19 cellular contexts compared by ENCODE assay signal in the genomic region with DNA sequence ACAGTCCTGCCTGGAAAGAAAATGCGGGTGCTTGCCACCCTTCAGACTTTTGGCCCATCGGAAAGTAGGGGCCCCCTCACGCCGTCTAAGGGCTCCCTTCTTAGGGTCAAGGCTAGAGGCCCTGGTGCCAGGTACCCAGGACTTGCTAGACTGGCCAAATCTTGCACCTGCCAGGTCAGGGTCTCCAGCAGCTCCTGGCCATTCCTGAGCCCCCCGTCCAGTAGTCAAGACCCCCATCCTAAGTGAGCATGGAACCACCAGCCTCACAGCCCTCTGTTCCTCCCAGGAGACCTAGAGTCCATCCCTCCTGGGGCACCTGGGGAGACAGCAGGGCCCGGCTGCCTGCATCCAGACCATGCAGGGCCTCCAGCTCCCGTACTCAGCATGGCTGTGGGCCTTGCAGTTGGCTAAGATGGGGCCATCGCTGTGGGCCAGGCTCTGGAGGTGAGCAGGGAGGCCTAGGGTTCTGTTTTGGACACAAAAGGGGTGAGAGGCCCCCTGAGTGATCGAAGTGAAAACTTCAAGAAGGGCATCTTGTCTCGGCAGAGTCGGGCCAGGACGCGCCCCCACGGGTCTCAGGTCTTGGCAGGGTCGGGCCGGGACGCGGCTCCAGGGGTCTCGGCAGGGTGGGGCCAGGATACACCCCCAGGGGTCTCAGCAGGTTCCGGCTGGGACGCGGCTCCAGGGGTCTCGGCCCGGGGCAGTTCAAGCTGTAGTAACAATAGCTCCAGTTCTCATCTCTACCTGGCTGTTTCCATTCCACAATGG. TPM values are rescaled to one million over a fixed set of nuclear protein-coding genes. Genes with fewer than 3 reads are reported as not detected.
DNase-seq lines count a peak whose midpoint lies in the region; ATAC-seq and TF ChIP-seq lines count a peak whose summit lies in the region.
"Had no signal": no experiment of that assay in that cellular context is flagged by ENCODE, and none has a peak within 500 bp of the region (broad histone marks: within the 10 kb centered on the region; RNA-seq: fewer than 3 reads in every experiment).

No MANE protein-coding gene starts in this region.

- H4K8ac ChIP-seq in neuronal stem cell (ENCODE audit: low read depth, low read length), result peak overlapping the region; percentile 48

- peaks cover 28% of the 10 kb centered on the region for H3K27me3 Mint-ChIP-seq in endodermal cell (ENCODE audit: insufficient read depth)
- H3K27me3 Mint-ChIP-seq in activated T-helper 17 cell treated with anti-CD3 and anti-CD28 coated beads, Interleukin-2, amount 50 U/mL, for 72 hours, result no peaks in the 10 kb centered on the region

- H3K4me3 ChIP-seq in BLaER1 (no peak overlapping the region), NT2/D1 (ENCODE audit: insufficient read length, low read depth) (no peak overlapping the region), endodermal cell (ENCODE audit: low read length) (no peak overlapping the region), neuronal stem cell (ENCODE audit: low read length in 2 of 2) (peak overlapping the region in 1 of 2 donors; percentile 9)
- H3K4me3 ChIP-seq: Peyer's patch had no signal

- no peak overlapping the region for H3K18ac ChIP-seq in neuronal stem cell (ENCODE audit: low read length)

- H3K4ac ChIP-seq in neuronal stem cell (ENCODE audit: low read length), result peak overlapping the region; percentile 84

- H3K4me1 Mint-ChIP-seq in endodermal cell, result peaks cover under 1% of the 10 kb centered on the region
- no peaks in the 10 kb centered on the region for H3K4me1 Mint-ChIP-seq in activated T-helper 17 cell treated with anti-CD3 and anti-CD28 coated beads, Interleukin-2, amount 50 U/mL, for 72 hours

- H2BK5ac ChIP-seq in neuronal stem cell (ENCODE audit: low read length), result no peak overlapping the region

- peak overlapping the region; percentile 70 for H2AK5ac ChIP-seq in neuronal stem cell (ENCODE audit: low read depth, low read length)

- H3K9me3 ChIP-seq in BLaER1 (no peaks in the 10 kb centered on the region), NT2/D1 (ENCODE audit: insufficient read depth, low read length) (no peaks in the 10 kb centered on the region), endodermal cell (ENCODE audit: control insufficient read depth, low read length) (no peaks in the 10 kb centered on the region), neuronal stem cell (replicated peaks in 1 of 2; ENCODE audit: control insufficient read depth in 2 of 2, insufficient read depth in 1 of 2, low read depth in 1 of 2, low read length in 2 of 2) (no peaks in the 10 kb centered on the region)
- H3K9me3 ChIP-seq: Peyer's patch had no signal

- H2AFZ ChIP-seq in neuronal stem cell (ENCODE audit: low read length), result peak overlapping the region; percentile 82

- TF ChIP-seq CTCF in endodermal cell (conservative IDR thresholded peaks at IDR 0.05), result no peak

- H3K36me3 ChIP-seq in BLaER1, result no peaks in the 10 kb centered on the region
- H3K36me3 ChIP-seq in NT2/D1 (ENCODE audit: insufficient read depth, insufficient read length, low read length), result no peaks in the 10 kb centered on the region
- no peaks in the 10 kb centered on the region for H3K36me3 ChIP-seq in endodermal cell (ENCODE audit: control insufficient read depth, insufficient read depth, low read length)
- no peaks in the 10 kb centered on the region for H3K36me3 ChIP-seq in neuronal stem cell (replicated peaks in 1 of 2; ENCODE audit: control insufficient read depth in 2 of 2, insufficient read depth in 2 of 2, low read length in 2 of 2)
- H3K36me3 ChIP-seq: Peyer's patch had no signal

- DNase-seq in NT2/D1 (ENCODE audit: low read depth, low spot score) (no peak), endodermal cell (peak; percentile 48), neuronal stem cell (ENCODE audit: low spot score) (no peak)
- DNase-seq in stimulated activated naive CD8-positive, alpha-beta T cell treated with anti-CD3 and anti-CD28 coated beads, Interleukin-15, Interleukin-2, amounts not matched to agents 100 U/mL and 50 U/mL, for 24 hours, result no peak
- DNase-seq: GDM1, HCEC 1CT, NCI-H1105, NCI-H2029, NCI-H226, NCI-H774, Peyer's patch had no signal

- H3K23ac ChIP-seq in neuronal stem cell (ENCODE audit: low read depth, low read length, poor library complexity), result peak overlapping the region; percentile 85

- H3K27ac ChIP-seq in BLaER1 (no peak overlapping the region), endodermal cell (ENCODE audit: low read depth, low read length) (no peak overlapping the region), neuronal stem cell (replicated peaks; ENCODE audit: low read length) (no peak overlapping the region)
- H3K27ac ChIP-seq: HL-60, KMS-11, Peyer's patch had no signal

- H3K27me3 ChIP-seq in BLaER1, result peaks cover 17% of the 10 kb centered on the region
- peaks cover 7% of the 10 kb centered on the region for H3K27me3 ChIP-seq in NT2/D1 (ENCODE audit: insufficient read depth, insufficient read length)
- H3K27me3 ChIP-seq in endodermal cell (ENCODE audit: control insufficient read depth, insufficient read depth, low read length, poor library complexity, severe bottlenecking), result peaks cover 35% of the 10 kb centered on the region
- peaks cover 5 to 27% (median 7%) of the 10 kb centered on the region in 3 experiments for H3K27me3 ChIP-seq in neuronal stem cell (ENCODE audit: control insufficient read depth in 3 of 3, insufficient read depth in 3 of 3, low read depth in 1 of 3, low read length in 3 of 3)

- no peaks in the 10 kb centered on the region for H3K9me3 Mint-ChIP-seq in endodermal cell
- H3K9me3 Mint-ChIP-seq in activated T-helper 17 cell treated with anti-CD3 and anti-CD28 coated beads, Interleukin-2, amount 50 U/mL, for 72 hours, result no peaks in the 10 kb centered on the region

- H3K79me1 ChIP-seq in neuronal stem cell (ENCODE audit: low read depth, low read length), result no peaks in the 10 kb centered on the region

- H4K91ac ChIP-seq in neuronal stem cell (ENCODE audit: low read depth, low read length, poor library complexity), result no peak overlapping the region

- H3K4me1 ChIP-seq in BLaER1 (peaks cover 34% of the 10 kb centered on the region), NT2/D1 (ENCODE audit: insufficient read depth, insufficient read length) (peaks cover 22% of the 10 kb centered on the region), endodermal cell (ENCODE audit: control insufficient read depth, insufficient read depth, low read length) (peaks cover 3% of the 10 kb centered on the region), neuronal stem cell (ENCODE audit: control insufficient read depth in 2 of 2, insufficient read depth in 1 of 2, low read depth in 1 of 2, low read length in 2 of 2) (peaks cover 8 to 14% of the 10 kb centered on the region in 2 donors)

- 91 to 94% methylated on average over 19 to 24 of the region's 24 CpGs for WGBS in endodermal cell (ENCODE audit: insufficient coverage in 1 of 2, insufficient read length in 1 of 2), 2 experiments
- no CpG with 5 or more reads among the region's 24 CpGs for WGBS in neuronal stem cell (ENCODE audit: extremely low coverage in 2 of 2, insufficient read length in 2 of 2, insufficient replicate concordance in 1 of 2), 2 donors

- H2BK120ac ChIP-seq in neuronal stem cell (ENCODE audit: low read depth, low read length), result peak overlapping the region; percentile 87

- H3K36me3 Mint-ChIP-seq in endodermal cell (ENCODE audit: low read depth), result no peaks in the 10 kb centered on the region
- H3K36me3 Mint-ChIP-seq in activated T-helper 17 cell treated with anti-CD3 and anti-CD28 coated beads, Interleukin-2, amount 50 U/mL, for 72 hours (ENCODE audit: low read depth), result no peaks in the 10 kb centered on the region
- H3K36me3 Mint-ChIP-seq: CD14-positive monocyte had no signal

- peaks cover 15% of the 10 kb centered on the region for H4K20me1 ChIP-seq in BLaER1

- no peak overlapping the region for H3K4me3 Mint-ChIP-seq in endodermal cell
- H3K4me3 Mint-ChIP-seq in activated T-helper 17 cell treated with anti-CD3 and anti-CD28 coated beads, Interleukin-2, amount 50 U/mL, for 72 hours, result no peak overlapping the region

- no peak overlapping the region for H3K14ac ChIP-seq in neuronal stem cell (ENCODE audit: low read length)

- H3K27ac Mint-ChIP-seq in endodermal cell, result no peak overlapping the region
- no peak overlapping the region for H3K27ac Mint-ChIP-seq in activated T-helper 17 cell treated with anti-CD3 and anti-CD28 coated beads, Interleukin-2, amount 50 U/mL, for 72 hours

- H2BK12ac ChIP-seq in neuronal stem cell (ENCODE audit: low read length), result no peak overlapping the region

- peak overlapping the region; percentile 26 for H2BK15ac ChIP-seq in neuronal stem cell (ENCODE audit: low read length)

- ATAC-seq in stimulated activated naive CD8-positive, alpha-beta T cell treated with anti-CD3 and anti-CD28 coated beads, Interleukin-15, Interleukin-2, amounts not matched to agents 100 U/mL and 50 U/mL, for 24 hours, result no peak
- ATAC-seq in activated T-helper 17 cell treated with anti-CD3 and anti-CD28 coated beads, Interleukin-2, amount 50 U/mL, for 72 hours (replicated peaks), result no peak
- ATAC-seq in GM21526 (IDR thresholded peaks at IDR 0.05; ENCODE audit: low FRiP score, unreplicated experiment) (no peak), GM21447 (IDR thresholded peaks at IDR 0.05; ENCODE audit: unreplicated experiment) (no peak)

- H3K4me2 ChIP-seq in BLaER1 (no peak overlapping the region), neuronal stem cell (ENCODE audit: insufficient read depth, low read length, poor library complexity, severe bottlenecking) (no peak overlapping the region)
- H3K4me2 ChIP-seq: KMS-11 had no signal

- H3K9ac ChIP-seq in BLaER1, result peak overlapping the region; percentile 15; the same call in 1 of the 2 replicates
- H3K9ac ChIP-seq in NT2/D1 (ENCODE audit: insufficient read length, low read depth), result peak overlapping the region; percentile 5
- H3K9ac ChIP-seq in endodermal cell (ENCODE audit: extremely low read depth, low read length, poor library complexity, severe bottlenecking), result no peak overlapping the region
- H3K9ac ChIP-seq in neuronal stem cell (ENCODE audit: low read depth, low read length, poor library complexity), result peak overlapping the region; percentile 12
- H3K9ac ChIP-seq: KMS-11 had no signal

RNA-seq across cellular contexts. Expression of a gene that starts 5.9 kb away (rescaled TPM):
- total RNA-seq in endodermal cell, result 10 to 100 TPM; 10.4 to 10.8 TPM
- 6.0 TPM for polyA plus RNA-seq in endodermal cell (2013, experiment 1 of 2)
- 5.7 TPM for polyA plus RNA-seq in endodermal cell (2013, experiment 2 of 2)
- polyA plus RNA-seq in neuronal stem cell (2013, experiment 1 of 2), result 12.4 TPM
- polyA plus RNA-seq in neuronal stem cell (2013, experiment 2 of 2), result 11.8 TPM
- 1 to 10 TPM; 1.1 to 1.4 TPM for total RNA-seq in activated T-helper 17 cell treated with anti-CD3 and anti-CD28 coated beads, Interleukin-2, amount 50 U/mL, for 72 hours

RNA-seq across cellular contexts. Expression of a gene that starts 19.4 kb away (rescaled TPM):
- 100 to 1,000 TPM; 133 to 138 TPM for total RNA-seq in endodermal cell
- polyA plus RNA-seq in endodermal cell (2013, experiment 1 of 2), result 130 TPM
- 116 TPM for polyA plus RNA-seq in endodermal cell (2013, experiment 2 of 2)
- 147 TPM for polyA plus RNA-seq in neuronal stem cell (2013, experiment 1 of 2)
- 144 TPM for polyA plus RNA-seq in neuronal stem cell (2013, experiment 2 of 2)
- total RNA-seq in activated T-helper 17 cell treated with anti-CD3 and anti-CD28 coated beads, Interleukin-2, amount 50 U/mL, for 72 hours, result 100 to 1,000 TPM in 1 of 2 donors, 10 to 100 TPM in 1; 75.6 to 133 TPM

RNA-seq across cellular contexts. Expression of a gene that starts 21.3 kb away (rescaled TPM):
- 10 to 100 TPM; 77.4 to 97.9 TPM for total RNA-seq in endodermal cell
- 46.2 TPM for polyA plus RNA-seq in endodermal cell (2013, experiment 1 of 2)
- 42.1 TPM for polyA plus RNA-seq in endodermal cell (2013, experiment 2 of 2)
- polyA plus RNA-seq in neuronal stem cell (2013, experiment 1 of 2), result 60.6 TPM
- 58.5 TPM for polyA plus RNA-seq in neuronal stem cell (2013, experiment 2 of 2)
- total RNA-seq in activated T-helper 17 cell treated with anti-CD3 and anti-CD28 coated beads, Interleukin-2, amount 50 U/mL, for 72 hours, result 10 to 100 TPM; 42.7 to 83.5 TPM

RNA-seq across cellular contexts. Expression of a gene that starts 38.0 kb away (rescaled TPM):
- 10 to 100 TPM; 14.7 to 19.9 TPM for total RNA-seq in endodermal cell
- polyA plus RNA-seq in endodermal cell (2013, experiment 1 of 2), result 10.1 TPM
- polyA plus RNA-seq in endodermal cell (2013, experiment 2 of 2), result 10.4 TPM
- 11.0 TPM for polyA plus RNA-seq in neuronal stem cell (2013, experiment 1 of 2)
- 10.6 TPM for polyA plus RNA-seq in neuronal stem cell (2013, experiment 2 of 2)
- 1 to 10 TPM; 1.8 to 6.5 TPM for total RNA-seq in activated T-helper 17 cell treated with anti-CD3 and anti-CD28 coated beads, Interleukin-2, amount 50 U/mL, for 72 hours
- total RNA-seq: HT1080 had no signal

RNA-seq across cellular contexts. Expression of a gene that starts 53.6 kb away (rescaled TPM):
- total RNA-seq in endodermal cell, result 1 to 10 TPM; 6.4 to 6.9 TPM
- 11.5 TPM for polyA plus RNA-seq in endodermal cell (2013, experiment 1 of 2)
- polyA plus RNA-seq in endodermal cell (2013, experiment 2 of 2), result 8.9 TPM
- polyA plus RNA-seq in neuronal stem cell (2013, experiment 1 of 2), result 8.8 TPM
- polyA plus RNA-seq in neuronal stem cell (2013, experiment 2 of 2), result 8.6 TPM
- total RNA-seq in activated T-helper 17 cell treated with anti-CD3 and anti-CD28 coated beads, Interleukin-2, amount 50 U/mL, for 72 hours, result 1 to 10 TPM; 2.1 to 2.3 TPM
- polyA plus RNA-seq: CD14-positive monocyte had no signal

Comparison
In these comparisons a context has a peak if more than half of its experiments do, and no peak if none do; other contexts are left out.
1. RNA of a gene that starts 5.9 kb away (total RNA-seq): 10.4 to 10.8 TPM in endodermal cell; 1.1 to 1.4 TPM in activated T-helper 17 cell treated with anti-CD3 and anti-CD28 coated beads, Interleukin-2, amount 50 U/mL, for 72 hours; every median in the first group is over 4 times any median in the second.